ENCODE assay signal across 8 cellular contexts in the genomic region with DNA sequence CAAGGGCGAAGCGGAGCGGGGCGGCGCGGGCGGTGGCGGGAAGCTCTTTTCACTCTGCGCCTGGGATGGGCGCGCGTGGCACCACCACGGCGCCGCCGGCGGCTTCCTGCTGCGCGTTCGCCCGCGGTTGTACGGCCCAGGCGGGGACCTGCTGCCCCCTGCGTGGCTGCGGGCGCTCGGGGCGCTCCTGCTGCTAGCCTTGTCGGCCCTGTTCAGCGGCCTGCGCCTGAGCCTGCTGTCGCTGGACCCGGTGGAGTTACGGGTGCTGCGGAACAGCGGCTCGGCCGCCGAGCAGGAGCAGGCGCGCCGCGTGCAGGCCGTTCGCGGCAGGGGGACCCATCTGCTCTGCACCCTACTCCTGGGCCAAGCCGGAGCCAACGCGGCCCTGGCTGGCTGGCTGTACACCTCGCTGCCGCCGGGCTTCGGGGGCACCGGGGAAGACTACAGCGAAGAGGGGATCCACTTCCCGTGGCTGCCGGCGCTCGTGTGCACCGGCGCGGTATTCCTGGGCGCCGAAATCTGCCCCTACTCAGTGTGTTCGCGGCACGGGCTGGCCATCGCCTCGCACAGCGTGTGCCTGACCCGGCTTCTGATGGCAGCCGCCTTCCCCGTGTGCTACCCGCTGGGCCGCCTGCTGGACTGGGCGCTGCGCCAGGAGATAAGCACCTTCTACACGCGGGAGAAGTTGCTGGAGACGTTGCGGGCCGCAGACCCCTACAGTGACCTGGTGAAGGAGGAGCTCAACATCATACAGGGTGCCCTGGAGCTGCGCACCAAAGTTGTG. TPM values are rescaled to one million over a fixed set of nuclear protein-coding genes. Genes with fewer than 3 reads are reported as not detected.
DNase-seq lines count a peak whose midpoint lies in the region; ATAC-seq and TF ChIP-seq lines count a peak whose summit lies in the region.

No MANE protein-coding gene starts in this region.

- TF ChIP-seq POLR2A in upper lobe of left lung (IDR thresholded peaks at IDR 0.05): no peak

- H3K4me3 Mint-ChIP-seq in memory B cell: peak overlapping the region; percentile 18

- DNase-seq in Daoy (ENCODE audit: low read depth) (peak; percentile 22), NCI-H2171 (lab: John Stamatoyannopoulos, UW) (peak; percentile 23), coronary artery (ENCODE audit: low spot score) (no peak), memory B cell (ENCODE audit: low spot score in 2 of 2) (no peak), upper lobe of left lung (peak in 1 of 2 donors; percentile 87), foreskin melanocyte (no peak), NCI-H446 treated with DMSO at 0.1 percent for 48 hours (lab: John Stamatoyannopoulos, UW) (no peak)

- peaks cover 25% of the 10 kb centered on the region for H3K27me3 Mint-ChIP-seq in memory B cell

- H3K4me3 ChIP-seq in coronary artery (peak overlapping the region; percentile 74), upper lobe of left lung (peak overlapping the region in 3 of 4 donors; percentile 43 to 57 (median 54))

- H3K27ac ChIP-seq in coronary artery (no peak overlapping the region), upper lobe of left lung (no peak overlapping the region)

- TF ChIP-seq CTCF in coronary artery (IDR thresholded peaks at IDR 0.05): no peak
- TF ChIP-seq CTCF in upper lobe of left lung (IDR thresholded peaks at IDR 0.05): no peak

- ATAC-seq in GM21619 (IDR thresholded peaks at IDR 0.05; ENCODE audit: unreplicated experiment) (peak; percentile 31), memory B cell (ENCODE audit: low read depth) (no peak), upper lobe of left lung (ENCODE audit: low FRiP score in 2 of 2) (peak; percentile 49 to 61)

- H3K4me1 Mint-ChIP-seq in memory B cell: no peaks in the 10 kb centered on the region

- H3K9me3 ChIP-seq in upper lobe of left lung: no peaks in the 10 kb centered on the region

- H3K36me3 Mint-ChIP-seq in memory B cell: no peaks in the 10 kb centered on the region

- H3K9me3 Mint-ChIP-seq in memory B cell: peaks cover 2% of the 10 kb centered on the region

- no peaks in the 10 kb centered on the region for H3K36me3 ChIP-seq in upper lobe of left lung

- peaks cover 0 to 23% (median 15%) of the 10 kb centered on the region in 4 donors for H3K27me3 ChIP-seq in upper lobe of left lung

- no peak overlapping the region for H3K27ac Mint-ChIP-seq in memory B cell

- peaks cover 15 to 19% (median 18%) of the 10 kb centered on the region in 4 donors for H3K4me1 ChIP-seq in upper lobe of left lung

- no peak for TF ChIP-seq EP300 in upper lobe of left lung (IDR thresholded peaks at IDR 0.05)

- 5 to 8% methylated on average over 12 to 23 of the region's 84 CpGs for WGBS in upper lobe of left lung, 2 donors

RNA-seq across cellular contexts. Expression of a gene that starts 0.9 kb away (rescaled TPM):
- 3.0 and 4.5 TPM in 2 replicates for total RNA-seq in Daoy (2014; rRNA removed; shearing (Covaris generic))
- 1 to 10 TPM in 1 of 6 donors, under 1 TPM in 4, not detected in 1; 0.40 to 1.1 (median 0.69) TPM for total RNA-seq in upper lobe of left lung

Comparison
In these comparisons a context has a peak if more than half of its experiments do, and no peak if none do; other contexts are left out.
1. DNase-seq: peak in Daoy (single experiment) and NCI-H2171 (single experiment); none in coronary artery (single experiment), memory B cell (0 of 2), foreskin melanocyte (single experiment) and NCI-H446 treated with DMSO at 0.1 percent for 48 hours (single experiment).